10 cellular contexts compared by ENCODE assay signal in genomic region chr11:125570952-125571351, GRCh38. TPM values are rescaled to one million over a fixed set of nuclear protein-coding genes. Genes with fewer than 3 reads are reported as not detected.
DNase-seq lines count a peak whose midpoint lies in the region; ATAC-seq, FAIRE-seq and TF ChIP-seq lines count a peak whose summit lies in the region.
"Had no signal": no experiment of that assay in that cellular context is flagged by ENCODE, and none has a peak within 500 bp of the region (broad histone marks: within the 10 kb centered on the region; RNA-seq: fewer than 3 reads in every experiment).

No MANE protein-coding gene starts in this region.

- no peaks in the 10 kb centered on the region for H3K9me3 Mint-ChIP-seq in activated T-cell treated with anti-CD3 and anti-CD28 coated beads, Interleukin-2, amount 50 U/mL, for 4 hours
- no peaks in the 10 kb centered on the region for H3K9me3 Mint-ChIP-seq in activated B cell treated with CpG ODN at 0.5 μM for 24 hours
- H3K9me3 Mint-ChIP-seq in stimulated activated naive CD8-positive, alpha-beta T cell treated with anti-CD3 and anti-CD28 coated beads, Interleukin-15, amount 100 ng/mL, for 72 hours: no peaks in the 10 kb centered on the region

- FAIRE-seq in kidney (lab: Jason Lieb, UNC): no peak
- FAIRE-seq: small intestine had no signal

- H3K9me3 ChIP-seq in iPS-15b (ENCODE audit: control insufficient read depth, insufficient read depth, low read length) (no peaks in the 10 kb centered on the region), kidney (ENCODE audit: control insufficient read depth in 1 of 2, low read length in 2 of 2) (no peaks in the 10 kb centered on the region)

- H3K4me3 Mint-ChIP-seq in activated T-cell treated with anti-CD3 and anti-CD28 coated beads, Interleukin-2, amount 50 U/mL, for 4 hours: peak overlapping the region; percentile 91
- H3K4me3 Mint-ChIP-seq in activated B cell treated with CpG ODN at 0.5 μM for 24 hours: peak overlapping the region; percentile 61
- H3K4me3 Mint-ChIP-seq in stimulated activated naive CD8-positive, alpha-beta T cell treated with anti-CD3 and anti-CD28 coated beads, Interleukin-15, amount 100 ng/mL, for 72 hours: peak overlapping the region; percentile 85 to 96

- H3K4me1 ChIP-seq in iPS-15b (ENCODE audit: control insufficient read depth, insufficient read depth, low read length): peaks cover 3% of the 10 kb centered on the region
- H3K4me1 ChIP-seq in kidney (ENCODE audit: control insufficient read depth in 1 of 2, insufficient read depth in 1 of 2, low read depth in 1 of 2, low read length in 2 of 2): peaks cover 0 to 7% of the 10 kb centered on the region in 2 donors

- DNase-seq in activated T-cell treated with anti-CD3 and anti-CD28 coated beads, Interleukin-2, amount 50 U/mL, for 4 hours: no peak
- no peak for DNase-seq in activated T-cell treated with anti-CD3 and anti-CD28 coated beads, Interleukin-2, amount 50 U/mL, for 1 hour
- DNase-seq in activated B cell treated with CpG ODN at 0.5 μM for 24 hours (no peak), kidney (no peak), dermis blood vessel endothelial cell (no peak)
- DNase-seq in stimulated activated naive CD8-positive, alpha-beta T cell treated with anti-CD3 and anti-CD28 coated beads, Interleukin-15, amount 100 ng/mL, for 72 hours: no peak

- no peak overlapping the region for H3K27ac ChIP-seq in kidney (ENCODE audit: low read depth in 2 of 2, low read length in 2 of 2)

- H3K4me1 Mint-ChIP-seq in activated T-cell treated with anti-CD3 and anti-CD28 coated beads, Interleukin-2, amount 50 U/mL, for 4 hours (ENCODE audit: low read depth): peaks cover 22% of the 10 kb centered on the region
- H3K4me1 Mint-ChIP-seq in activated B cell treated with CpG ODN at 0.5 μM for 24 hours: peaks cover 22% of the 10 kb centered on the region
- peaks cover 27% of the 10 kb centered on the region for H3K4me1 Mint-ChIP-seq in stimulated activated naive CD8-positive, alpha-beta T cell treated with anti-CD3 and anti-CD28 coated beads, Interleukin-15, amount 100 ng/mL, for 72 hours

- no peaks in the 10 kb centered on the region for H3K27me3 Mint-ChIP-seq in activated T-cell treated with anti-CD3 and anti-CD28 coated beads, Interleukin-2, amount 50 U/mL, for 4 hours (ENCODE audit: low read depth)
- H3K27me3 Mint-ChIP-seq in activated B cell treated with CpG ODN at 0.5 μM for 24 hours: no peaks in the 10 kb centered on the region
- no peaks in the 10 kb centered on the region for H3K27me3 Mint-ChIP-seq in stimulated activated naive CD8-positive, alpha-beta T cell treated with anti-CD3 and anti-CD28 coated beads, Interleukin-15, amount 100 ng/mL, for 72 hours

- no peaks in the 10 kb centered on the region for H3K27me3 ChIP-seq in iPS-15b (ENCODE audit: control insufficient read depth, insufficient read depth, low read length)

- H3K4me3 ChIP-seq in iPS-15b (ENCODE audit: low read depth, low read length) (no peak overlapping the region), kidney (ENCODE audit: low read length in 2 of 2) (no peak overlapping the region)
- H3K4me3 ChIP-seq: lung had no signal

- POLR2A ChIA-PET in activated B cell treated with CpG ODN at 0.5 μM for 24 hours (lab: Charles Lee): interaction anchor here (1.3 to 4.1 kb wide), 4 partner anchors 11 to 316 kb away, joined by 4 to 82 read pairs (median 10); partner anchors contain the start of genes CHEK1, HYLS1 and STT3A

- ATAC-seq in activated T-cell treated with anti-CD3 and anti-CD28 coated beads, Interleukin-2, amount 50 U/mL, for 4 hours: no peak
- ATAC-seq in activated B cell treated with CpG ODN at 0.5 μM for 24 hours (ENCODE audit: low read depth) (no peak), GM18858 (IDR thresholded peaks at IDR 0.05; ENCODE audit: unreplicated experiment) (no peak)
- ATAC-seq in stimulated activated naive CD8-positive, alpha-beta T cell treated with anti-CD3 and anti-CD28 coated beads, Interleukin-15, amount 100 ng/mL, for 72 hours: no peak

- peaks cover 27% of the 10 kb centered on the region for H3K36me3 Mint-ChIP-seq in activated T-cell treated with anti-CD3 and anti-CD28 coated beads, Interleukin-2, amount 50 U/mL, for 4 hours (ENCODE audit: insufficient read depth)
- peaks cover 42% of the 10 kb centered on the region for H3K36me3 Mint-ChIP-seq in activated B cell treated with CpG ODN at 0.5 μM for 24 hours (ENCODE audit: low read depth)

- intact Hi-C loops in activated B cell treated with CpG ODN at 0.5 μM for 24 hours (cut with micrococcal nuclease): no loop called here
- intact Hi-C loops in kidney (cut with DNase I): no loop called here

- CTCF ChIA-PET in activated B cell treated with CpG ODN at 0.5 μM for 24 hours (lab: Charles Lee): no interaction called here

- no peaks in the 10 kb centered on the region for H3K36me3 ChIP-seq in iPS-15b (ENCODE audit: control insufficient read depth, insufficient read depth, low read length)
- peaks cover 12 to 15% of the 10 kb centered on the region in 2 donors for H3K36me3 ChIP-seq in kidney (ENCODE audit: control insufficient read depth in 1 of 2, insufficient read depth in 2 of 2, low read length in 2 of 2)

- TF ChIP-seq CTCF in activated B cell treated with CpG ODN at 0.5 μM for 24 hours (IDR thresholded peaks at IDR 0.05): no peak
- no peak for TF ChIP-seq CTCF in kidney (IDR thresholded peaks at IDR 0.05; ENCODE audit: borderline replicate concordance, extremely low read depth, insufficient read depth)

- H3K9ac ChIP-seq in iPS-15b (ENCODE audit: low read depth, low read length) (peak overlapping the region; percentile 16), kidney (ENCODE audit: low read length in 2 of 2) (no peak overlapping the region)

- H3K27ac Mint-ChIP-seq in activated B cell treated with CpG ODN at 0.5 μM for 24 hours: no peak overlapping the region
- peak overlapping the region in 1 of 2 donors; percentile 97 for H3K27ac Mint-ChIP-seq in stimulated activated naive CD8-positive, alpha-beta T cell treated with anti-CD3 and anti-CD28 coated beads, Interleukin-15, amount 100 ng/mL, for 72 hours

RNA-seq across cellular contexts. Expression of gene EI24, which starts 1.7 kb away (rescaled TPM):
- 10 to 100 TPM; 53.8 to 61.9 (median 57.2) TPM for total RNA-seq in activated T-cell treated with anti-CD3 and anti-CD28 coated beads, Interleukin-2, amount 50 U/mL, for 4 hours
- total RNA-seq in activated B cell treated with CpG ODN at 0.5 μM for 24 hours: 34.3 and 34.5 TPM in 2 replicates
- 69.1 TPM for total RNA-seq in kidney
- polyA plus RNA-seq in kidney (ENCODE audit: insufficient read depth, low read depth, low replicate concordance): 63.3 TPM
- 122 and 152 TPM in 2 replicates for total RNA-seq in dermis blood vessel endothelial cell

RNA-seq across cellular contexts. Expression of gene STT3A, which starts 21.7 kb away (rescaled TPM):
- 100 to 1,000 TPM; 124 to 148 (median 141) TPM for total RNA-seq in activated T-cell treated with anti-CD3 and anti-CD28 coated beads, Interleukin-2, amount 50 U/mL, for 4 hours
- total RNA-seq in activated B cell treated with CpG ODN at 0.5 μM for 24 hours (79.4 and 86.5 TPM in 2 replicates), kidney (125 TPM), dermis blood vessel endothelial cell (158 and 204 TPM in 2 replicates)
- polyA plus RNA-seq in kidney (ENCODE audit: insufficient read depth, low read depth, low replicate concordance): 65.0 TPM

RNA-seq across cellular contexts. Expression of gene CHEK1, which starts 54.0 kb away (rescaled TPM):
- total RNA-seq in activated T-cell treated with anti-CD3 and anti-CD28 coated beads, Interleukin-2, amount 50 U/mL, for 4 hours: 100 to 1,000 TPM in 2 of 3 donors, 10 to 100 TPM in 1; 93.4 to 134 (median 108) TPM
- total RNA-seq in activated B cell treated with CpG ODN at 0.5 μM for 24 hours (9.6 and 10.5 TPM in 2 replicates), kidney (4.9 TPM), dermis blood vessel endothelial cell (20.1 and 45.7 TPM in 2 replicates)
- polyA plus RNA-seq in kidney (ENCODE audit: insufficient read depth, low read depth, low replicate concordance): 4.6 TPM
